Comparison of ENCODE assay signal across 10 cellular contexts in the genomic region with DNA sequence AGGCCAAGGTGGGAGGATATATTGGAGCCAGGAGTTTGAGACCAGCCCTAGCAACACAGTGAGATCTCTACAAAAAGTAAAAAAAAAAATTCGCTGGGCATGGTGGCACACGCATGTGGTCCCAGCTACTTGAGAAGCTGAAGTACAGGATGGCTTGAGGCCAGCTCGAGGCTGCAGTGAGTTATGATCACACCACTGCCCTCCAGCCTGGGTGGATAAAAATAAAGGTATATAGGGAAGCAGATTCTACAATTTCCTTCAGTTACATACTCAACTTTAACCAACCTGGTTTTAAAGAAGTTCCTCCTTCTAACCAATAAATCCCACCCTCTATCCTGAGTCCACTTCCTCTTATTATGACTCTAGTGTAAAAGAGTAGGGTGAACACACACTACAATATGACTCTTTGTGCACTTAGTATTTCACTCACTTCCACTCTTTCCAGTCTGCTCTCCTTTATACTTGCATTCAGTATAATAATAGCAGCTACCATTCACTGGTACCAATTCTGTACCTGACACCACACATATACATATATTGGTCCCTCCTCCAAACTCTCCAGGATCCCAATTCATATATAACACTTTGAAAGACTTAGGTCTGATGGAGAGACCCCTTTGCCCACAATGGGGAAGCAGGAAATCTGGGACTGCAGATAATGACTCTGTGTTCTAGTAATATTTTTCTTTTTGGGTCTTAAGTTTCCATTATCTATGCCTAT. TPM values are rescaled to one million over a fixed set of nuclear protein-coding genes. Genes with fewer than 3 reads are reported as not detected.
DNase-seq lines count a peak whose midpoint lies in the region; ATAC-seq, FAIRE-seq and TF ChIP-seq lines count a peak whose summit lies in the region.
"Had no signal": no experiment of that assay in that cellular context is flagged by ENCODE, and none has a peak within 500 bp of the region (broad histone marks: within the 10 kb centered on the region; RNA-seq: fewer than 3 reads in every experiment).

No MANE protein-coding gene starts in this region.

- H3K4me3 Mint-ChIP-seq in activated T-cell treated with anti-CD3 and anti-CD28 coated beads, Interleukin-2, amount 50 U/mL, for 4 hours: peak overlapping the region; percentile 96
- peak overlapping the region; percentile 98 for H3K4me3 Mint-ChIP-seq in endodermal cell
- H3K4me3 Mint-ChIP-seq in stimulated activated naive B cell treated with anti-CD40 and anti-IgM and Interleukin-4, amounts not matched to agents 10 μg/mL and 1 μg/mL and 100 μg/mL, for 72 hours: no peak overlapping the region
- H3K4me3 Mint-ChIP-seq in activated CD4-positive, alpha-beta T cell treated with anti-CD3 and anti-CD28 coated beads, Interleukin-2, amount 10 ng/mL, durations not matched to agents 7 days and 5 days: no peak overlapping the region

- TF ChIP-seq CTCF in endodermal cell (conservative IDR thresholded peaks at IDR 0.05): no peak
- no peak for TF ChIP-seq CTCF in HepG2 (CRISPR knock-in tag; IDR thresholded peaks at IDR 0.05)

- no peak overlapping the region for H3K27ac ChIP-seq in endodermal cell (ENCODE audit: low read depth, low read length)
- H3K27ac ChIP-seq in HepG2 (ENCODE audit: extremely low read length, insufficient read depth, low read length): no peak overlapping the region

- no peak overlapping the region for H3K27ac Mint-ChIP-seq in endodermal cell
- no peak overlapping the region for H3K27ac Mint-ChIP-seq in stimulated activated naive B cell treated with anti-CD40 and anti-IgM and Interleukin-4, amounts not matched to agents 10 μg/mL and 1 μg/mL and 100 μg/mL, for 72 hours
- no peak overlapping the region for H3K27ac Mint-ChIP-seq in activated CD4-positive, alpha-beta T cell treated with anti-CD3 and anti-CD28 coated beads, Interleukin-2, amount 10 ng/mL, durations not matched to agents 7 days and 5 days

- H3K4me2 ChIP-seq in HepG2 (ENCODE audit: low read depth, low read length): no peak overlapping the region

- H3K4me3 ChIP-seq in endodermal cell (ENCODE audit: low read length) (peak overlapping the region; percentile 96), HepG2 (replicated peaks in 1 of 3; ENCODE audit: insufficient read depth in 1 of 3, low read depth in 2 of 3, low read length in 3 of 3) (no peak overlapping the region)

- H3K79me2 ChIP-seq in HepG2 (ENCODE audit: insufficient read depth, low read length): peaks cover 43% of the 10 kb centered on the region

- H3K27me3 Mint-ChIP-seq in activated T-cell treated with anti-CD3 and anti-CD28 coated beads, Interleukin-2, amount 50 U/mL, for 4 hours (ENCODE audit: low read depth): no peaks in the 10 kb centered on the region
- no peaks in the 10 kb centered on the region for H3K27me3 Mint-ChIP-seq in endodermal cell (ENCODE audit: insufficient read depth)
- peaks cover 5 to 9% of the 10 kb centered on the region in 2 donors for H3K27me3 Mint-ChIP-seq in stimulated activated naive B cell treated with anti-CD40 and anti-IgM and Interleukin-4, amounts not matched to agents 10 μg/mL and 1 μg/mL and 100 μg/mL, for 72 hours
- H3K27me3 Mint-ChIP-seq in activated CD4-positive, alpha-beta T cell treated with anti-CD3 and anti-CD28 coated beads, Interleukin-2, amount 10 ng/mL, durations not matched to agents 7 days and 5 days: peaks cover 9% of the 10 kb centered on the region

- POLR2A ChIA-PET in HepG2 (lab: Yijun Ruan, JAX): no interaction called here
- POLR2A ChIA-PET in activated CD4-positive, alpha-beta T cell treated with anti-CD3 and anti-CD28 coated beads, Interleukin-2, amount 10 ng/mL, durations not matched to agents 7 days and 5 days (lab: Charles Lee): no interaction called here

- TF ChIP-seq POLR2A in HepG2 (IDR thresholded peaks at IDR 0.05; ENCODE audit: insufficient read depth in 1 of 2, low read depth in 2 of 2, low read length in 2 of 2): no peak

- no peak for TF ChIP-seq EP300 in HepG2 (IDR thresholded peaks at IDR 0.05; ENCODE audit: low read depth in 2 of 2, low read length in 2 of 2)
- no peak for TF ChIP-seq EP300 in HepG2 (CRISPR knock-in tag; IDR thresholded peaks at IDR 0.05; ENCODE audit: borderline replicate concordance)

- CTCF ChIA-PET in HepG2 (lab: Yijun Ruan, JAX; ENCODE audit: low intra/inter-chr PET ratio, low total read pairs): no interaction called here
- CTCF ChIA-PET in activated CD4-positive, alpha-beta T cell treated with anti-CD3 and anti-CD28 coated beads, Interleukin-2, amount 10 ng/mL, durations not matched to agents 7 days and 5 days (lab: Charles Lee): interaction anchor here (0.6 to 4.8 kb wide), 5 partner anchors 24 to 280 kb away, joined by 3 to 34 read pairs (median 5); a partner anchor contains a TSS

- in situ Hi-C loops in HepG2 (cut with HindIII; ENCODE audit: extremely low pct_ligation_motif_present, low pct_unique_long_range_greater_than_20kb): no loop called here

- FAIRE-seq in HepG2 (lab: Jason Lieb, UNC): no peak

- peaks cover 47% of the 10 kb centered on the region for H3K4me1 Mint-ChIP-seq in activated T-cell treated with anti-CD3 and anti-CD28 coated beads, Interleukin-2, amount 50 U/mL, for 4 hours (ENCODE audit: low read depth)
- H3K4me1 Mint-ChIP-seq in endodermal cell: peaks cover 17% of the 10 kb centered on the region
- H3K4me1 Mint-ChIP-seq in stimulated activated naive B cell treated with anti-CD40 and anti-IgM and Interleukin-4, amounts not matched to agents 10 μg/mL and 1 μg/mL and 100 μg/mL, for 72 hours: peaks cover 39 to 53% of the 10 kb centered on the region in 2 donors
- peaks cover 29% of the 10 kb centered on the region for H3K4me1 Mint-ChIP-seq in activated CD4-positive, alpha-beta T cell treated with anti-CD3 and anti-CD28 coated beads, Interleukin-2, amount 10 ng/mL, durations not matched to agents 7 days and 5 days

- H3K9me3 ChIP-seq in endodermal cell (ENCODE audit: control insufficient read depth, low read length) (no peaks in the 10 kb centered on the region), HepG2 (ENCODE audit: low read length) (no peaks in the 10 kb centered on the region)
- H3K9me3 ChIP-seq: adrenal gland had no signal

- H3K9ac ChIP-seq in endodermal cell (ENCODE audit: extremely low read depth, low read length, poor library complexity, severe bottlenecking) (no peak overlapping the region), HepG2 (ENCODE audit: insufficient read depth, low read depth, low read length) (no peak overlapping the region)

- H3K36me3 ChIP-seq in endodermal cell (ENCODE audit: control insufficient read depth, insufficient read depth, low read length): peaks cover 47% of the 10 kb centered on the region
- peaks cover 0 to 18% of the 10 kb centered on the region in 2 experiments; a peak in 2 of 5 replicates for H3K36me3 ChIP-seq in HepG2 (replicated peaks in 1 of 2; ENCODE audit: control insufficient read depth in 1 of 2, insufficient read depth in 2 of 2, low read length in 2 of 2)

- no peaks in the 10 kb centered on the region for H3K9me3 Mint-ChIP-seq in activated T-cell treated with anti-CD3 and anti-CD28 coated beads, Interleukin-2, amount 50 U/mL, for 4 hours
- H3K9me3 Mint-ChIP-seq in endodermal cell: no peaks in the 10 kb centered on the region
- no peaks in the 10 kb centered on the region for H3K9me3 Mint-ChIP-seq in stimulated activated naive B cell treated with anti-CD40 and anti-IgM and Interleukin-4, amounts not matched to agents 10 μg/mL and 1 μg/mL and 100 μg/mL, for 72 hours
- H3K9me3 Mint-ChIP-seq in activated CD4-positive, alpha-beta T cell treated with anti-CD3 and anti-CD28 coated beads, Interleukin-2, amount 10 ng/mL, durations not matched to agents 7 days and 5 days: no peaks in the 10 kb centered on the region

- BruUV-seq in HepG2 (replicated peaks; lab: Mats Ljungman, UMichigan): no TSS peak

- peaks cover 5% of the 10 kb centered on the region for H3K4me1 ChIP-seq in endodermal cell (ENCODE audit: control insufficient read depth, insufficient read depth, low read length)
- H3K4me1 ChIP-seq in HepG2 (ENCODE audit: insufficient read depth, low read length): peaks cover 26% of the 10 kb centered on the region

- peaks cover 6% of the 10 kb centered on the region; the same call in 1 of the 2 replicates for H4K20me1 ChIP-seq in HepG2 (ENCODE audit: insufficient read depth, low read length)

- 92 to 95% methylated on average over 2 to 3 of the region's 3 CpGs for WGBS in endodermal cell (ENCODE audit: insufficient coverage in 1 of 2, insufficient read length in 1 of 2), 2 experiments
- WGBS in HepG2 (ENCODE audit: low lambda C conversion rate): 100% methylated on average over 3 of the region's 3 CpGs

- no peak for DNase-seq in activated T-cell treated with anti-CD3 and anti-CD28 coated beads, Interleukin-2, amount 50 U/mL, for 4 hours
- DNase-seq in activated T-cell treated with anti-CD3 and anti-CD28 coated beads for 4 hours (no peak), OCI-M1 (lab: John Stamatoyannopoulos, UW) (peak; percentile 87), endodermal cell (no peak), HepG2 (ENCODE audit: low spot score) (no peak), D341Med (ENCODE audit: low spot score) (no peak)
- no peak for DNase-seq in stimulated activated naive B cell treated with anti-CD40 and anti-IgM and Interleukin-4, amounts not matched to agents 10 μg/mL and 1 μg/mL and 100 μg/mL, for 72 hours
- no peak for DNase-seq in activated CD4-positive, alpha-beta T cell treated with anti-CD3 and anti-CD28 coated beads, Interleukin-2, amount 10 ng/mL, durations not matched to agents 7 days and 5 days
- DNase-seq: adrenal gland had no signal

- intact Hi-C loops in HepG2 (cut with micrococcal nuclease; ENCODE audit: unreplicated experiment): loop anchor here (5.0 kb wide), 1 partner anchor 1977 kb away; no protein-coding TSS in a partner anchor

- TF ChIP-seq RAD21 in HepG2 (CRISPR knock-in tag; IDR thresholded peaks at IDR 0.05): no peak

- peaks cover 9% of the 10 kb centered on the region for H3K36me3 Mint-ChIP-seq in activated T-cell treated with anti-CD3 and anti-CD28 coated beads, Interleukin-2, amount 50 U/mL, for 4 hours (ENCODE audit: insufficient read depth)
- H3K36me3 Mint-ChIP-seq in endodermal cell (ENCODE audit: low read depth): peaks cover 39% of the 10 kb centered on the region
- H3K36me3 Mint-ChIP-seq in stimulated activated naive B cell treated with anti-CD40 and anti-IgM and Interleukin-4, amounts not matched to agents 10 μg/mL and 1 μg/mL and 100 μg/mL, for 72 hours: peaks cover 19 to 44% of the 10 kb centered on the region in 2 donors
- H3K36me3 Mint-ChIP-seq in activated CD4-positive, alpha-beta T cell treated with anti-CD3 and anti-CD28 coated beads, Interleukin-2, amount 10 ng/mL, durations not matched to agents 7 days and 5 days (ENCODE audit: low read depth): peaks cover 31% of the 10 kb centered on the region

- H3K27me3 ChIP-seq in endodermal cell (ENCODE audit: control insufficient read depth, insufficient read depth, low read length, poor library complexity, severe bottlenecking) (no peaks in the 10 kb centered on the region), HepG2 (ENCODE audit: control insufficient read depth in 1 of 2, insufficient read depth in 2 of 2, low read length in 2 of 2) (no peaks in the 10 kb centered on the region)
- H3K27me3 ChIP-seq: adrenal gland had no signal

- H2AFZ ChIP-seq in HepG2 (ENCODE audit: low read length): no peak overlapping the region

- ATAC-seq in activated T-cell treated with anti-CD3 and anti-CD28 coated beads, Interleukin-2, amount 50 U/mL, for 4 hours: no peak
- ATAC-seq in stimulated activated naive B cell treated with anti-CD40 and anti-IgM and Interleukin-4, amounts not matched to agents 10 μg/mL and 1 μg/mL and 100 μg/mL, for 72 hours (replicated peaks): peak; percentile 11 to 34
- no peak for ATAC-seq in HepG2

RNA-seq across cellular contexts. Expression of a gene that starts 2.3 kb away (rescaled TPM):
- 100 to 1,000 TPM in 2 of 3 donors, 10 to 100 TPM in 1; 98.6 to 110 (median 109) TPM for total RNA-seq in activated T-cell treated with anti-CD3 and anti-CD28 coated beads, Interleukin-2, amount 50 U/mL, for 4 hours
- total RNA-seq in endodermal cell: 100 to 1,000 TPM; 237 to 288 TPM
- polyA plus RNA-seq in endodermal cell (2013, experiment 1 of 2): 112 TPM
- 102 TPM for polyA plus RNA-seq in endodermal cell (2013, experiment 2 of 2)
- 48.4 and 53.8 TPM in 2 replicates for total RNA-seq in HepG2 (2016; rRNA removed; fragmentation: Illumina TruSeq; extraction: Trizol)
- 12.0 and 15.8 TPM in 2 replicates for total RNA-seq in HepG2 (2016; cell fraction: cytosol; rRNA removed; fragmentation: Illumina TruSeq; extraction: Trizol; ENCODE audit: low read depth)
- 43.0 and 57.4 TPM in 2 replicates for total RNA-seq in HepG2 (2016; cell fraction: insoluble cytoplasmic fraction; rRNA removed; fragmentation: Illumina TruSeq; extraction: Trizol)
- 15.7 and 16.6 TPM in 2 replicates for total RNA-seq in HepG2 (2016; cell fraction: membrane; rRNA removed; fragmentation: Illumina TruSeq; extraction: Trizol)
- 20.9 and 24.1 TPM in 2 replicates for total RNA-seq in HepG2 (2016; cell fraction: nucleus; rRNA removed; fragmentation: Illumina TruSeq; extraction: Trizol)
- polyA plus RNA-seq in HepG2 (2011; rRNA removed): 57.9 and 60.0 TPM in 2 replicates
- 60.3 and 60.4 TPM in 2 replicates for polyA plus RNA-seq in HepG2 (2011; cell fraction: cytosol; rRNA removed)
- 32.8 and 38.8 TPM in 2 replicates for polyA plus RNA-seq in HepG2 (2011; cell fraction: nucleus; rRNA removed)
- polyA plus RNA-seq in HepG2 (2012): 39.0 and 41.4 TPM in 2 replicates
- polyA plus RNA-seq in HepG2 (2016; cell fraction: cytosol; fragmentation: Illumina TruSeq; extraction: Trizol; ENCODE audit: low read depth): 11.9 and 13.5 TPM in 2 replicates
- 76.4 and 85.2 TPM in 2 replicates for polyA plus RNA-seq in HepG2 (2016; cell fraction: insoluble cytoplasmic fraction; fragmentation: Illumina TruSeq; extraction: Trizol; ENCODE audit: low read depth)
- 13.7 and 16.3 TPM in 2 replicates for polyA plus RNA-seq in HepG2 (2016; cell fraction: membrane; fragmentation: Illumina TruSeq; extraction: Trizol; ENCODE audit: low read depth)
- 47.8 and 51.2 TPM in 2 replicates for polyA plus RNA-seq in HepG2 (2016; cell fraction: nucleus; fragmentation: Illumina TruSeq; extraction: Trizol; ENCODE audit: insufficient read depth, low read depth)
- 62.5 and 183 TPM in 2 replicates for polyA minus RNA-seq in HepG2 (2011; rRNA and poly(A)+ RNA removed; ENCODE audit: low replicate concordance)
- 19.9 and 22.8 TPM in 2 replicates for polyA minus RNA-seq in HepG2 (2011; cell fraction: cytosol; rRNA and poly(A)+ RNA removed)
- 27.7 and 29.2 TPM in 2 replicates for polyA minus RNA-seq in HepG2 (2011; cell fraction: nucleus; rRNA and poly(A)+ RNA removed)
- total RNA-seq in activated CD4-positive, alpha-beta T cell treated with anti-CD3 and anti-CD28 coated beads, Interleukin-2, amount 10 ng/mL, durations not matched to agents 7 days and 5 days: 100 to 1,000 TPM in 1 of 2 experiments, 10 to 100 TPM in 1; 89.6 to 114 TPM

RNA-seq across cellular contexts. Expression of a gene that starts 16.6 kb away (rescaled TPM):
- total RNA-seq in activated T-cell treated with anti-CD3 and anti-CD28 coated beads, Interleukin-2, amount 50 U/mL, for 4 hours: under 1 TPM; 0.13 to 0.46 (median 0.24) TPM
- total RNA-seq in endodermal cell: under 1 TPM; 0.20 to 0.29 TPM
- 10.8 TPM for polyA plus RNA-seq in endodermal cell (2013, experiment 1 of 2)
- 7.3 TPM for polyA plus RNA-seq in endodermal cell (2013, experiment 2 of 2)
- total RNA-seq in HepG2 (2016; rRNA removed; fragmentation: Illumina TruSeq; extraction: Trizol): 0.09 TPM in 1 of 2 replicates, not detected in the other
- total RNA-seq in HepG2 (2016; cell fraction: cytosol; rRNA removed; fragmentation: Illumina TruSeq; extraction: Trizol; ENCODE audit: low read depth): not detected in 2 replicates
- total RNA-seq in HepG2 (2016; cell fraction: insoluble cytoplasmic fraction; rRNA removed; fragmentation: Illumina TruSeq; extraction: Trizol): not detected in 2 replicates
- 0.14 TPM in 1 of 2 replicates, not detected in the other for total RNA-seq in HepG2 (2016; cell fraction: membrane; rRNA removed; fragmentation: Illumina TruSeq; extraction: Trizol)
- total RNA-seq in HepG2 (2016; cell fraction: nucleus; rRNA removed; fragmentation: Illumina TruSeq; extraction: Trizol): not detected in 2 replicates
- polyA plus RNA-seq in HepG2 (2011; rRNA removed): 0.05 and 0.12 TPM in 2 replicates
- polyA plus RNA-seq in HepG2 (2011; cell fraction: cytosol; rRNA removed): 0.04 and 0.08 TPM in 2 replicates
- polyA plus RNA-seq in HepG2 (2011; cell fraction: nucleus; rRNA removed): 0.48 and 0.64 TPM in 2 replicates
- not detected in 2 replicates for polyA plus RNA-seq in HepG2 (2012)
- not detected in 2 replicates for polyA plus RNA-seq in HepG2 (2016; cell fraction: cytosol; fragmentation: Illumina TruSeq; extraction: Trizol; ENCODE audit: low read depth)
- polyA plus RNA-seq in HepG2 (2016; cell fraction: insoluble cytoplasmic fraction; fragmentation: Illumina TruSeq; extraction: Trizol; ENCODE audit: low read depth): not detected in 2 replicates
- polyA plus RNA-seq in HepG2 (2016; cell fraction: membrane; fragmentation: Illumina TruSeq; extraction: Trizol; ENCODE audit: low read depth): not detected in 2 replicates
- polyA plus RNA-seq in HepG2 (2016; cell fraction: nucleus; fragmentation: Illumina TruSeq; extraction: Trizol; ENCODE audit: insufficient read depth, low read depth): 0.21 and 0.33 TPM in 2 replicates
- 0.18 and 1.6 TPM in 2 replicates for polyA minus RNA-seq in HepG2 (2011; rRNA and poly(A)+ RNA removed; ENCODE audit: low replicate concordance)
- polyA minus RNA-seq in HepG2 (2011; cell fraction: cytosol; rRNA and poly(A)+ RNA removed): 1.8 TPM in 1 of 2 replicates, not detected in the other
- not detected in 2 replicates for polyA minus RNA-seq in HepG2 (2011; cell fraction: nucleus; rRNA and poly(A)+ RNA removed)
- total RNA-seq in activated CD4-positive, alpha-beta T cell treated with anti-CD3 and anti-CD28 coated beads, Interleukin-2, amount 10 ng/mL, durations not matched to agents 7 days and 5 days: under 1 TPM; 0.52 to 0.99 TPM

RNA-seq across cellular contexts. Expression of a gene that starts 23.2 kb away (rescaled TPM):
- not detected for total RNA-seq in activated T-cell treated with anti-CD3 and anti-CD28 coated beads, Interleukin-2, amount 50 U/mL, for 4 hours
- not detected for total RNA-seq in endodermal cell
- 31.2 TPM for polyA plus RNA-seq in endodermal cell (2013, experiment 1 of 2)
- polyA plus RNA-seq in endodermal cell (2013, experiment 2 of 2): 22.4 TPM
- total RNA-seq in HepG2 (2016; rRNA removed; fragmentation: Illumina TruSeq; extraction: Trizol): not detected in 2 replicates
- total RNA-seq in HepG2 (2016; cell fraction: cytosol; rRNA removed; fragmentation: Illumina TruSeq; extraction: Trizol; ENCODE audit: low read depth): not detected in 2 replicates
- total RNA-seq in HepG2 (2016; cell fraction: insoluble cytoplasmic fraction; rRNA removed; fragmentation: Illumina TruSeq; extraction: Trizol): not detected in 2 replicates
- total RNA-seq in HepG2 (2016; cell fraction: membrane; rRNA removed; fragmentation: Illumina TruSeq; extraction: Trizol): not detected in 2 replicates
- not detected in 2 replicates for total RNA-seq in HepG2 (2016; cell fraction: nucleus; rRNA removed; fragmentation: Illumina TruSeq; extraction: Trizol)
- polyA plus RNA-seq in HepG2 (2011; rRNA removed): not detected in 2 replicates
- polyA plus RNA-seq in HepG2 (2011; cell fraction: cytosol; rRNA removed): not detected in 2 replicates
- not detected in 2 replicates for polyA plus RNA-seq in HepG2 (2011; cell fraction: nucleus; rRNA removed)
- polyA plus RNA-seq in HepG2 (2012): not detected in 2 replicates
- polyA plus RNA-seq in HepG2 (2016; cell fraction: cytosol; fragmentation: Illumina TruSeq; extraction: Trizol; ENCODE audit: low read depth): not detected in 2 replicates
- not detected in 2 replicates for polyA plus RNA-seq in HepG2 (2016; cell fraction: insoluble cytoplasmic fraction; fragmentation: Illumina TruSeq; extraction: Trizol; ENCODE audit: low read depth)
- polyA plus RNA-seq in HepG2 (2016; cell fraction: membrane; fragmentation: Illumina TruSeq; extraction: Trizol; ENCODE audit: low read depth): not detected in 2 replicates
- polyA plus RNA-seq in HepG2 (2016; cell fraction: nucleus; fragmentation: Illumina TruSeq; extraction: Trizol; ENCODE audit: insufficient read depth, low read depth): not detected in 2 replicates
- polyA minus RNA-seq in HepG2 (2011; rRNA and poly(A)+ RNA removed; ENCODE audit: low replicate concordance): not detected in 2 replicates
- polyA minus RNA-seq in HepG2 (2011; cell fraction: cytosol; rRNA and poly(A)+ RNA removed): not detected in 2 replicates
- not detected in 2 replicates for polyA minus RNA-seq in HepG2 (2011; cell fraction: nucleus; rRNA and poly(A)+ RNA removed)
- under 1 TPM; 0.17 to 0.29 TPM for total RNA-seq in activated CD4-positive, alpha-beta T cell treated with anti-CD3 and anti-CD28 coated beads, Interleukin-2, amount 10 ng/mL, durations not matched to agents 7 days and 5 days
- total RNA-seq: adrenal gland, liver had no signal
- polyA plus RNA-seq: adrenal gland, liver had no signal

RNA-seq across cellular contexts. Expression of a gene that starts 29.6 kb away (rescaled TPM):
- 100 to 1,000 TPM; 119 to 171 (median 134) TPM for total RNA-seq in activated T-cell treated with anti-CD3 and anti-CD28 coated beads, Interleukin-2, amount 50 U/mL, for 4 hours
- 10 to 100 TPM; 30.1 to 30.7 TPM for total RNA-seq in endodermal cell
- polyA plus RNA-seq in endodermal cell (2013, experiment 1 of 2): 17.4 TPM
- 17.0 TPM for polyA plus RNA-seq in endodermal cell (2013, experiment 2 of 2)
- 6.0 and 15.5 TPM in 2 replicates for total RNA-seq in HepG2 (2016; rRNA removed; fragmentation: Illumina TruSeq; extraction: Trizol)
- 4.2 and 6.5 TPM in 2 replicates for total RNA-seq in HepG2 (2016; cell fraction: cytosol; rRNA removed; fragmentation: Illumina TruSeq; extraction: Trizol; ENCODE audit: low read depth)
- 5.5 and 12.8 TPM in 2 replicates for total RNA-seq in HepG2 (2016; cell fraction: insoluble cytoplasmic fraction; rRNA removed; fragmentation: Illumina TruSeq; extraction: Trizol)
- 3.1 and 4.5 TPM in 2 replicates for total RNA-seq in HepG2 (2016; cell fraction: membrane; rRNA removed; fragmentation: Illumina TruSeq; extraction: Trizol)
- total RNA-seq in HepG2 (2016; cell fraction: nucleus; rRNA removed; fragmentation: Illumina TruSeq; extraction: Trizol): 15.3 and 19.2 TPM in 2 replicates
- polyA plus RNA-seq in HepG2 (2011; rRNA removed): 19.4 and 24.2 TPM in 2 replicates
- 14.4 and 16.8 TPM in 2 replicates for polyA plus RNA-seq in HepG2 (2011; cell fraction: cytosol; rRNA removed)
- polyA plus RNA-seq in HepG2 (2011; cell fraction: nucleus; rRNA removed): 32.6 and 35.0 TPM in 2 replicates
- polyA plus RNA-seq in HepG2 (2012): 12.9 and 14.4 TPM in 2 replicates
- polyA plus RNA-seq in HepG2 (2016; cell fraction: cytosol; fragmentation: Illumina TruSeq; extraction: Trizol; ENCODE audit: low read depth): 4.6 and 5.1 TPM in 2 replicates
- 10.0 and 12.0 TPM in 2 replicates for polyA plus RNA-seq in HepG2 (2016; cell fraction: insoluble cytoplasmic fraction; fragmentation: Illumina TruSeq; extraction: Trizol; ENCODE audit: low read depth)
- 4.5 and 4.9 TPM in 2 replicates for polyA plus RNA-seq in HepG2 (2016; cell fraction: membrane; fragmentation: Illumina TruSeq; extraction: Trizol; ENCODE audit: low read depth)
- 55.0 and 59.9 TPM in 2 replicates for polyA plus RNA-seq in HepG2 (2016; cell fraction: nucleus; fragmentation: Illumina TruSeq; extraction: Trizol; ENCODE audit: insufficient read depth, low read depth)
- polyA minus RNA-seq in HepG2 (2011; rRNA and poly(A)+ RNA removed; ENCODE audit: low replicate concordance): 11.0 and 47.3 TPM in 2 replicates
- polyA minus RNA-seq in HepG2 (2011; cell fraction: cytosol; rRNA and poly(A)+ RNA removed): 5.6 and 6.8 TPM in 2 replicates
- 10.8 and 15.2 TPM in 2 replicates for polyA minus RNA-seq in HepG2 (2011; cell fraction: nucleus; rRNA and poly(A)+ RNA removed)
- total RNA-seq in activated CD4-positive, alpha-beta T cell treated with anti-CD3 and anti-CD28 coated beads, Interleukin-2, amount 10 ng/mL, durations not matched to agents 7 days and 5 days: 10 to 100 TPM; 44.2 to 45.6 TPM

RNA-seq across cellular contexts. Expression of a gene that starts 44.2 kb away (rescaled TPM):
- 1 to 10 TPM in 2 of 3 donors, under 1 TPM in 1; 0.57 to 1.4 (median 1.2) TPM for total RNA-seq in activated T-cell treated with anti-CD3 and anti-CD28 coated beads, Interleukin-2, amount 50 U/mL, for 4 hours
- total RNA-seq in endodermal cell: under 1 TPM; 0.31 to 0.33 TPM
- polyA plus RNA-seq in endodermal cell (2013, experiment 1 of 2): 1.2 TPM
- 0.79 TPM for polyA plus RNA-seq in endodermal cell (2013, experiment 2 of 2)
- total RNA-seq in HepG2 (2016; rRNA removed; fragmentation: Illumina TruSeq; extraction: Trizol): 0.51 and 0.53 TPM in 2 replicates
- total RNA-seq in HepG2 (2016; cell fraction: cytosol; rRNA removed; fragmentation: Illumina TruSeq; extraction: Trizol; ENCODE audit: low read depth): 0.20 TPM in 1 of 2 replicates, not detected in the other
- total RNA-seq in HepG2 (2016; cell fraction: insoluble cytoplasmic fraction; rRNA removed; fragmentation: Illumina TruSeq; extraction: Trizol): 0.43 and 0.54 TPM in 2 replicates
- 0.46 and 0.52 TPM in 2 replicates for total RNA-seq in HepG2 (2016; cell fraction: membrane; rRNA removed; fragmentation: Illumina TruSeq; extraction: Trizol)
- total RNA-seq in HepG2 (2016; cell fraction: nucleus; rRNA removed; fragmentation: Illumina TruSeq; extraction: Trizol): 0.34 and 0.62 TPM in 2 replicates
- 0.24 and 0.33 TPM in 2 replicates for polyA plus RNA-seq in HepG2 (2011; rRNA removed)
- 0.21 and 0.34 TPM in 2 replicates for polyA plus RNA-seq in HepG2 (2011; cell fraction: cytosol; rRNA removed)
- polyA plus RNA-seq in HepG2 (2011; cell fraction: nucleus; rRNA removed): 0.47 and 0.83 TPM in 2 replicates
- polyA plus RNA-seq in HepG2 (2012): 0.48 and 0.69 TPM in 2 replicates
- polyA plus RNA-seq in HepG2 (2016; cell fraction: cytosol; fragmentation: Illumina TruSeq; extraction: Trizol; ENCODE audit: low read depth): 0.20 and 0.28 TPM in 2 replicates
- 0.58 and 0.73 TPM in 2 replicates for polyA plus RNA-seq in HepG2 (2016; cell fraction: insoluble cytoplasmic fraction; fragmentation: Illumina TruSeq; extraction: Trizol; ENCODE audit: low read depth)
- polyA plus RNA-seq in HepG2 (2016; cell fraction: membrane; fragmentation: Illumina TruSeq; extraction: Trizol; ENCODE audit: low read depth): 0.48 and 0.58 TPM in 2 replicates
- 1.2 and 1.3 TPM in 2 replicates for polyA plus RNA-seq in HepG2 (2016; cell fraction: nucleus; fragmentation: Illumina TruSeq; extraction: Trizol; ENCODE audit: insufficient read depth, low read depth)
- 0.46 and 5.3 TPM in 2 replicates for polyA minus RNA-seq in HepG2 (2011; rRNA and poly(A)+ RNA removed; ENCODE audit: low replicate concordance)
- polyA minus RNA-seq in HepG2 (2011; cell fraction: cytosol; rRNA and poly(A)+ RNA removed): 0.44 and 0.49 TPM in 2 replicates
- polyA minus RNA-seq in HepG2 (2011; cell fraction: nucleus; rRNA and poly(A)+ RNA removed): 0.25 and 0.39 TPM in 2 replicates
- under 1 TPM; 0.10 to 0.17 TPM for total RNA-seq in activated CD4-positive, alpha-beta T cell treated with anti-CD3 and anti-CD28 coated beads, Interleukin-2, amount 10 ng/mL, durations not matched to agents 7 days and 5 days
- polyA plus RNA-seq: liver had no signal

Comparison
In these comparisons a context has a peak if more than half of its experiments do, and no peak if none do; other contexts are left out.
1. ATAC-seq: peak in stimulated activated naive B cell treated with anti-CD40 and anti-IgM and Interleukin-4, amounts not matched to agents 10 μg/mL and 1 μg/mL and 100 μg/mL, for 72 hours (2 of 2); none in activated T-cell treated with anti-CD3 and anti-CD28 coated beads, Interleukin-2, amount 50 U/mL, for 4 hours (0 of 2) and HepG2 (single experiment).
2. H3K4me3 Mint-ChIP-seq: peak in activated T-cell treated with anti-CD3 and anti-CD28 coated beads, Interleukin-2, amount 50 U/mL, for 4 hours (single experiment) and endodermal cell (single experiment); none in stimulated activated naive B cell treated with anti-CD40 and anti-IgM and Interleukin-4, amounts not matched to agents 10 μg/mL and 1 μg/mL and 100 μg/mL, for 72 hours (0 of 2) and activated CD4-positive, alpha-beta T cell treated with anti-CD3 and anti-CD28 coated beads, Interleukin-2, amount 10 ng/mL, durations not matched to agents 7 days and 5 days (single experiment).